8 cellular contexts compared by ENCODE assay signal in the genomic region with DNA sequence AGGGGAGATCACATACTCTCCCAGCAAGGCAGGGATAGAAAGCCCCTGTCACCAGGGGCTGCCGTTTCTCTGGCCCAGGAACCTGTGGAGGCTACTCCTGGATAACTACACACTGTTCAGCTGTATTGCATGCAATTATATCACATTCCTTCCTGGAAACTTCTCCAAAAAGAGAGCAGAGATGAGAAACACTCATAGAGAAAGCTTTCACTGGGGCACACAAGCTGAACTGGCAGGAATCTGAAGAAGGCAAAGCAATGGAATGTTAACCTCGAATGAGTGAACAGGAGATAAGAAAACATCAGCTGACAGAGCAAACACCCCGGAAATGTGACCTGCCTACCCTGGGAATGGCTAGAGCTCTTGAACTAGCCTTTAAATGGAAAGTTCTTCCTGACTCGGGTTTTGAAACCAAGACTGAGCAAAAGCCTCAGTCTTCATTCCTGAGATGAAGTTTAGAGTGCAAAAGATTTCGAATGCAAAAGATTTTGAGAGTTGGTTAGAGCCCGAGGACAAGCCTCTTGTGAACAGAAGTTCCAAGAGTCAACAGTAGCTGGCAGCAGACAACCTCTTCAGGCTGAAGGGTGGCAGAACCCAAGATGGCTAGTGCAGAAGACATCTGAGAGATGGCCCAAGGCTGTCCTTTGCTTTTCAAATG. TPM values are rescaled to one million over a fixed set of nuclear protein-coding genes. Genes with fewer than 3 reads are reported as not detected.
A peak's percentile ranks its signal among the peaks of the same experiment; 100 is the strongest.
DNase-seq lines count a peak whose midpoint lies in the region; ATAC-seq and TF ChIP-seq lines count a peak whose summit lies in the region.

No MANE protein-coding gene starts in this region.

- H3K9me3 Mint-ChIP-seq in activated T-cell treated with anti-CD3 and anti-CD28 coated beads, Interleukin-2, amount 50 U/mL, for 24 hours: peaks cover 2% of the 10 kb centered on the region

- H3K36me3 Mint-ChIP-seq in activated T-cell treated with anti-CD3 and anti-CD28 coated beads, Interleukin-2, amount 50 U/mL, for 24 hours (ENCODE audit: low read depth): peaks cover 1% of the 10 kb centered on the region

- no peak overlapping the region for H3K4me3 Mint-ChIP-seq in activated T-cell treated with anti-CD3 and anti-CD28 coated beads, Interleukin-2, amount 50 U/mL, for 24 hours

- H3K36me3 ChIP-seq in GM06990 (ENCODE audit: control insufficient read depth, insufficient read depth, low read length): no peaks in the 10 kb centered on the region

- no peaks in the 10 kb centered on the region for H3K27me3 Mint-ChIP-seq in activated T-cell treated with anti-CD3 and anti-CD28 coated beads, Interleukin-2, amount 50 U/mL, for 24 hours

- no peak overlapping the region for H3K27ac ChIP-seq in caudate nucleus (ENCODE audit: low read depth, low read length)

- H3K4me3 ChIP-seq in GM06990 (replicated peaks; ENCODE audit: low read depth, low read length): no peak overlapping the region
- H3K4me3 ChIP-seq in epithelial cell of proximal tubule (ENCODE audit: low read depth, low read length): no peak overlapping the region

- TF ChIP-seq CTCF in GM06990 (IDR thresholded peaks at IDR 0.05; ENCODE audit: insufficient read depth, low read length, poor library complexity, severe bottlenecking) (peak; percentile 66), epithelial cell of proximal tubule (conservative IDR thresholded peaks at IDR 0.05; ENCODE audit: low read depth, low read length) (peak; percentile 77)

- H3K4me1 Mint-ChIP-seq in activated T-cell treated with anti-CD3 and anti-CD28 coated beads, Interleukin-2, amount 50 U/mL, for 24 hours (ENCODE audit: low read depth): no peaks in the 10 kb centered on the region

- ATAC-seq in GM19455 (IDR thresholded peaks at IDR 0.05; ENCODE audit: unreplicated experiment): no peak

- no peak overlapping the region for H3K27ac Mint-ChIP-seq in activated T-cell treated with anti-CD3 and anti-CD28 coated beads, Interleukin-2, amount 50 U/mL, for 24 hours

- no peak for DNase-seq in GM06990 (ENCODE audit: extremely low read depth, insufficient read length)
- peak; percentile 19 for DNase-seq in NAMALWA (ENCODE audit: low spot score)
- DNase-seq in epithelial cell of proximal tubule (ENCODE audit: low read depth): peak; percentile 97
- DNase-seq in pons (ENCODE audit: low spot score): peak; percentile 12
- no peak for DNase-seq in caudate nucleus (lab: John Stamatoyannopoulos, UW)
- DNase-seq in NCI-H1092 treated with DMSO at 0.1 percent for 48 hours (lab: John Stamatoyannopoulos, UW): no peak
- DNase-seq in activated T-cell treated with anti-CD3 and anti-CD28 coated beads, Interleukin-2, amount 50 U/mL, for 24 hours: no peak

- no peaks in the 10 kb centered on the region for H3K27me3 ChIP-seq in GM06990 (replicated peaks; ENCODE audit: control insufficient read depth, insufficient read depth, low read length)

RNA-seq across cellular contexts. Expression of a gene that starts 32.3 kb away (rescaled TPM):
- 148 and 348 TPM in 2 replicates for total RNA-seq in epithelial cell of proximal tubule

Comparison
In these comparisons a context has a peak if more than half of its experiments do, and no peak if none do; other contexts are left out.
1. DNase-seq: peak in NAMALWA (single experiment), epithelial cell of proximal tubule (single experiment) and pons (single experiment); none in GM06990 (single experiment), caudate nucleus (0 of 61), NCI-H1092 treated with DMSO at 0.1 percent for 48 hours (single experiment) and activated T-cell treated with anti-CD3 and anti-CD28 coated beads, Interleukin-2, amount 50 U/mL, for 24 hours (single experiment).